ENCODE assay signal across 19 cellular contexts in genomic region chr5:9350301-9350797, GRCh38.
DNase-seq lines count a peak whose midpoint lies in the region; ATAC-seq, FAIRE-seq and TF ChIP-seq lines count a peak whose summit lies in the region.
"Had no signal": no experiment of that assay in that cellular context is flagged by ENCODE, and none has a peak within 500 bp of the region (broad histone marks: within the 10 kb centered on the region; RNA-seq: fewer than 3 reads in every experiment).

No MANE protein-coding gene starts in this region.

- CTCF ChIA-PET in BJ (lab: Yijun Ruan, JAX): interaction anchor here (0.6 to 1.4 kb wide), 2 partner anchors 116 to 163 kb away, joined by 3 to 4 read pairs; no protein-coding TSS in a partner anchor

- H3K27ac ChIP-seq in pancreas: no peak overlapping the region
- H3K27ac ChIP-seq: sigmoid colon, testis had no signal

- ATAC-seq in pancreas: peak in 3 of 4 donors; percentile 21 to 40 (median 22)

- H3K36me3 ChIP-seq in BJ (ENCODE audit: control insufficient read depth, insufficient read depth, low read length) (no peaks in the 10 kb centered on the region), MG63 (no peaks in the 10 kb centered on the region), pancreas (no peaks in the 10 kb centered on the region)
- H3K36me3 ChIP-seq: HAP-1, sigmoid colon had no signal

- no peak for TF ChIP-seq CTCF in BJ (IDR thresholded peaks at IDR 0.05; ENCODE audit: insufficient read depth, low read depth, low read length)
- no peak for TF ChIP-seq CTCF in pancreas (IDR thresholded peaks at IDR 0.05)

- H3K27me3 ChIP-seq in BJ (ENCODE audit: control insufficient read depth, insufficient read depth, low read length) (no peaks in the 10 kb centered on the region), MG63 (no peaks in the 10 kb centered on the region), pancreas (no peaks in the 10 kb centered on the region)
- H3K27me3 ChIP-seq: sigmoid colon, testis had no signal

- FAIRE-seq in pancreas (lab: Jason Lieb, UNC): no peak
- FAIRE-seq: endometrium had no signal

- intact Hi-C loops in pancreas (cut with DNase I): loop anchor here in 1 of 3 donors (10.0 kb wide), 1 partner anchor 194 kb away; the partner anchor contains the start of gene SEMA5A

- H3K4me3 ChIP-seq in BJ (ENCODE audit: low read depth, low read length) (no peak overlapping the region), MG63 (no peak overlapping the region), pancreas (no peak overlapping the region)
- H3K4me3 ChIP-seq: HAP-1, sigmoid colon, testis had no signal

- peak; percentile 55 for DNase-seq in BJ (ENCODE audit: low read depth)
- peak; percentile 75 for DNase-seq in MG63
- peak; percentile 66 for DNase-seq in fibroblast of peridontal ligament (ENCODE audit: extremely low read depth)
- no peak for DNase-seq in pancreas
- DNase-seq in NOMO-1 treated with dmso at 0.1 percent for 144 hours (lab: John Stamatoyannopoulos, UW; ENCODE audit: unreplicated experiment): no peak
- DNase-seq in OCI-M2 (lab: John Stamatoyannopoulos, UW; ENCODE audit: unreplicated experiment): no peak
- no peak for DNase-seq in GDM1 (lab: John Stamatoyannopoulos, UW)
- no peak for DNase-seq in activated T-cell treated with anti-CD3 and anti-CD28 coated beads for 4 hours
- DNase-seq: activated naive CD8-positive, alpha-beta T cell treated with anti-CD3 and anti-CD28 coated beads for 36 hours; activated T-cell treated with anti-CD3 and anti-CD28 coated beads, Interleukin-2, amount 50 U/mL, for 1 hour; immature natural killer cell; mesendoderm; NCI-H1694 treated with DMSO at 0.1 percent for 48 hours; nephron progenitor cell; sigmoid colon; stimulated activated CD4-positive, alpha-beta T cell treated with anti-CD3 and anti-CD28 coated beads, Interleukin-2, amount 100 ng/mL, for 48 hours; testis had no signal

- 71 to 80% methylated on average over 4 of the region's 4 CpGs for WGBS in pancreas, 2 donors

- H3K4me1 ChIP-seq in pancreas: peaks cover 0 to 8% (median 8%) of the 10 kb centered on the region in 3 donors
- H3K4me1 ChIP-seq: HAP-1, testis had no signal

- POLR2A ChIA-PET in BJ (lab: Charles Lee): no interaction called here

- H3K9me3 ChIP-seq in MG63: no peaks in the 10 kb centered on the region
- H3K9me3 ChIP-seq in pancreas: no peaks in the 10 kb centered on the region
- H3K9me3 ChIP-seq: HAP-1, sigmoid colon, testis had no signal

Comparison
In these comparisons a context has a peak if more than half of its experiments do, and no peak if none do; other contexts are left out.
1. DNase-seq: peak in BJ (single experiment), MG63 (single experiment) and fibroblast of peridontal ligament (single experiment); none in pancreas (0 of 6), NOMO-1 treated with dmso at 0.1 percent for 144 hours (single experiment), OCI-M2 (single experiment), GDM1 (single experiment) and activated T-cell treated with anti-CD3 and anti-CD28 coated beads for 4 hours (single experiment).